Comparison of ENCODE assay signal across 19 cellular contexts in the genomic region with DNA sequence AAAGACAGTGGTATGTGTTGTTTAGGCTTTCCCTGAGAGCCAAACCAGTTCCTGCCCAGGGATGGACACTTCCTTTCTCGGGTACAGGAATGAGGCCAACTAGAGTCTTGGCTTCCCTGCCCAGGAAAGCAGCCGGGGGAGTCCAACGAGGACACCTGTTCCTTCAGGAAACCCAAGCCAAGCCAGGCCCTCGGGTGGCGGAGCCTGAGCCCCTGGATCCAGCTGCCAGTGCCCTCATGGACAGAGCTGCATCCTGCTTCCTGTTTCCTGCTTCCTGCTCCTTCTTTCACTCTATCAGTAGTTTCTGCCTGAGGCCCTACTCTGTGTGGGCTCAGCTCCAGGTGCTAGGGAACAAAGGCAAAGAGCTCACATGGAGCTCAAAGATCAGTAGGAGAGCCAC. TPM values are rescaled to one million over a fixed set of nuclear protein-coding genes. Genes with fewer than 3 reads are reported as not detected.
DNase-seq lines count a peak whose midpoint lies in the region; ATAC-seq, FAIRE-seq and TF ChIP-seq lines count a peak whose summit lies in the region.
"Had no signal": no experiment of that assay in that cellular context is flagged by ENCODE, and none has a peak within 500 bp of the region (broad histone marks: within the 10 kb centered on the region; RNA-seq: fewer than 3 reads in every experiment).

No MANE protein-coding gene starts in this region.

- intact Hi-C loops in Right ventricle myocardium superior (cut with DNase I) = no loop called here
- intact Hi-C loops in activated naive CD4-positive, alpha-beta T cell treated with anti-CD3 and anti-CD28 coated beads for 36 hours (cut with micrococcal nuclease) = no loop called here

- H2BK120ac ChIP-seq in neuronal stem cell (ENCODE audit: low read depth, low read length) = no peak overlapping the region

- H3K36me3 ChIP-seq in MG63 (peaks cover 4% of the 10 kb centered on the region; the same call in 1 of the 2 replicates), neuronal stem cell (replicated peaks in 1 of 2; ENCODE audit: control insufficient read depth in 2 of 2, insufficient read depth in 2 of 2, low read length in 2 of 2) (no peaks in the 10 kb centered on the region)

- ATAC-seq in A549 (no peak), Right ventricle myocardium superior (ENCODE audit: poor library complexity) (no peak)
- ATAC-seq: K562 had no signal

- H3K14ac ChIP-seq in neuronal stem cell (ENCODE audit: low read length) = no peak overlapping the region

- POLR2A ChIA-PET in A549 (lab: Yijun Ruan, JAX) = no interaction called here

- 0 out of 2 replicates have a peak, but pooled peaks have one; percentile 14 for TF ChIP-seq POLR2A in A549 (IDR thresholded peaks at IDR 0.05; ENCODE audit: low read length)

- H3K23ac ChIP-seq in neuronal stem cell (ENCODE audit: low read depth, low read length, poor library complexity) = peak overlapping the region; percentile 21

- H3K27me3 Mint-ChIP-seq in activated naive CD4-positive, alpha-beta T cell treated with anti-CD3 and anti-CD28 coated beads for 36 hours (ENCODE audit: low read depth) = peaks cover 20% of the 10 kb centered on the region

- no peak overlapping the region for H2BK5ac ChIP-seq in neuronal stem cell (ENCODE audit: low read length)

- no peak for TF ChIP-seq RAD21 in A549 (conservative IDR thresholded peaks at IDR 0.05 in 1 of 2, IDR thresholded peaks at IDR 0.05 in 1 of 2)

- no peak overlapping the region for H3K4me2 ChIP-seq in A549
- no peak overlapping the region for H3K4me2 ChIP-seq in neuronal stem cell (ENCODE audit: insufficient read depth, low read length, poor library complexity, severe bottlenecking)
- H3K4me2 ChIP-seq: PC-9 had no signal

- no peak overlapping the region for H3K9ac ChIP-seq in neuronal stem cell (ENCODE audit: low read depth, low read length, poor library complexity)

- CTCF ChIA-PET in A549 (lab: Yijun Ruan, JAX) = interaction anchor here (0.9 to 4.1 kb wide), 4 partner anchors 9 to 285 kb away, joined by 3 to 26 read pairs (median 6); no protein-coding TSS in a partner anchor
- CTCF ChIA-PET in activated naive CD4-positive, alpha-beta T cell treated with anti-CD3 and anti-CD28 coated beads for 36 hours (lab: Charles Lee) = no interaction called here

- no peak overlapping the region for H4K91ac ChIP-seq in neuronal stem cell (ENCODE audit: low read depth, low read length, poor library complexity)

- H3K27me3 ChIP-seq in MG63 (no peaks in the 10 kb centered on the region), neuronal stem cell (ENCODE audit: control insufficient read depth in 3 of 3, insufficient read depth in 3 of 3, low read depth in 1 of 3, low read length in 3 of 3) (peaks cover 0 to 27% (median 0%) of the 10 kb centered on the region in 3 experiments)

- no peak overlapping the region for H3K4me3 Mint-ChIP-seq in activated naive CD4-positive, alpha-beta T cell treated with anti-CD3 and anti-CD28 coated beads for 36 hours
- H3K4me3 Mint-ChIP-seq: CD4-positive, alpha-beta T cell had no signal

- peaks cover 8% of the 10 kb centered on the region for H3K4me1 Mint-ChIP-seq in activated naive CD4-positive, alpha-beta T cell treated with anti-CD3 and anti-CD28 coated beads for 36 hours (ENCODE audit: low read depth)

- FAIRE-seq in A549 (lab: Jason Lieb, UNC) = no peak
- FAIRE-seq: K562 had no signal

- H3K9me3 Mint-ChIP-seq in activated naive CD4-positive, alpha-beta T cell treated with anti-CD3 and anti-CD28 coated beads for 36 hours = no peaks in the 10 kb centered on the region
- H3K9me3 Mint-ChIP-seq: CD4-positive, alpha-beta T cell had no signal

- no peak overlapping the region for H3K27ac Mint-ChIP-seq in activated naive CD4-positive, alpha-beta T cell treated with anti-CD3 and anti-CD28 coated beads for 36 hours
- H3K27ac Mint-ChIP-seq: CD4-positive, alpha-beta T cell had no signal

- no peaks in the 10 kb centered on the region for H3K36me3 Mint-ChIP-seq in activated naive CD4-positive, alpha-beta T cell treated with anti-CD3 and anti-CD28 coated beads for 36 hours (ENCODE audit: low read depth)

- H4K8ac ChIP-seq in neuronal stem cell (ENCODE audit: low read depth, low read length) = no peak overlapping the region

- no peak overlapping the region for H3K4ac ChIP-seq in neuronal stem cell (ENCODE audit: low read length)

- H3K9me3 ChIP-seq in A549 (no peaks in the 10 kb centered on the region), MG63 (no peaks in the 10 kb centered on the region), neuronal stem cell (replicated peaks in 1 of 2; ENCODE audit: control insufficient read depth in 2 of 2, insufficient read depth in 1 of 2, low read depth in 1 of 2, low read length in 2 of 2) (no peaks in the 10 kb centered on the region)

- H2AK5ac ChIP-seq in neuronal stem cell (ENCODE audit: low read depth, low read length) = peak overlapping the region; percentile 51

- no peak overlapping the region for H2AFZ ChIP-seq in neuronal stem cell (ENCODE audit: low read length)
- H2AFZ ChIP-seq: PC-9 had no signal

- no peaks in the 10 kb centered on the region for H3K79me1 ChIP-seq in neuronal stem cell (ENCODE audit: low read depth, low read length)

- H3K27ac ChIP-seq in A549 (no peak overlapping the region), neuronal stem cell (replicated peaks; ENCODE audit: low read length) (no peak overlapping the region)
- H3K27ac ChIP-seq: PC-9 had no signal

- no peak overlapping the region for H2BK12ac ChIP-seq in neuronal stem cell (ENCODE audit: low read length)

- no peak overlapping the region for H3K4me3 ChIP-seq in A549
- H3K4me3 ChIP-seq in MG63 = no peak overlapping the region
- no peak overlapping the region for H3K4me3 ChIP-seq in neuronal stem cell (ENCODE audit: low read length in 2 of 2)
- H3K4me3 ChIP-seq: K562, PC-9 had no signal

- no peak for TF ChIP-seq CTCF in A549 (IDR thresholded peaks at IDR 0.05)

- H3K4me1 ChIP-seq in A549 = peaks cover 7% of the 10 kb centered on the region; the same call in 1 of the 3 replicates
- peaks cover 5 to 8% of the 10 kb centered on the region in 2 donors for H3K4me1 ChIP-seq in neuronal stem cell (ENCODE audit: control insufficient read depth in 2 of 2, insufficient read depth in 1 of 2, low read depth in 1 of 2, low read length in 2 of 2)

- WGBS in A549 (ENCODE audit: missing lambda C conversion rate) = 88% methylated on average over 5 of the region's 5 CpGs
- WGBS in neuronal stem cell (ENCODE audit: extremely low coverage in 2 of 2, insufficient read length in 2 of 2, insufficient replicate concordance in 1 of 2), 2 donors = no CpG with 5 or more reads among the region's 5 CpGs

- no peak overlapping the region for H2BK15ac ChIP-seq in neuronal stem cell (ENCODE audit: low read length)

- TF ChIP-seq EP300 in A549 (IDR thresholded peaks at IDR 0.05) = no peak

- DNase-seq in A549 (ENCODE audit: low read depth in 1 of 2, low spot score in 1 of 2) (no peak), MG63 (peak; percentile 47), dermis blood vessel endothelial cell (peak; percentile 36), neuronal stem cell (ENCODE audit: low spot score) (no peak), Right ventricle myocardium superior (no peak), HUDEP-2 (lab: John Stamatoyannopoulos, UW; ENCODE audit: unreplicated experiment in 76 of 76) (no peak), RPMI8226 (no peak)
- DNase-seq in activated naive CD4-positive, alpha-beta T cell treated with anti-CD3 and anti-CD28 coated beads for 36 hours = no peak
- DNase-seq: AML-193; Calu3; CD4-positive, alpha-beta T cell; DND-41; GF-D8; HCEC 1CT; NCI-H1092 treated with DMSO at 0.1 percent for 48 hours; NCI-H1694 treated with DMSO at 0.1 percent for 48 hours; NCI-H748 treated with DMSO at 0.1 percent for 48 hours; PC-9 had no signal

- peak overlapping the region; percentile 34 for H3K18ac ChIP-seq in neuronal stem cell (ENCODE audit: low read length)

TF ChIP-seq in A549, 52 proteins besides CTCF, POLR2A, EP300 and RAD21 (continues in another document):
- TF ChIP-seq JUNB (IDR thresholded peaks at IDR 0.05) (no peak), POLR2AphosphoS2 (conservative IDR thresholded peaks at IDR 0.05; ENCODE audit: low read length) (no peak), BHLHE40 (IDR thresholded peaks at IDR 0.05; ENCODE audit: low read depth, low read length) (no peak), CBX8 (IDR thresholded peaks at IDR 0.05) (no peak), GATA3 (IDR thresholded peaks at IDR 0.05; ENCODE audit: borderline replicate concordance) (no peak), FOSL2 (IDR thresholded peaks at IDR 0.05) (no peak), FOSL2 (CRISPR knock-in tag; IDR thresholded peaks at IDR 0.05) (no peak), RNF2 (IDR thresholded peaks at IDR 0.05; ENCODE audit: borderline replicate concordance, low read depth) (no peak), RARB (CRISPR knock-in tag; IDR thresholded peaks at IDR 0.05) (no peak), ZNF302 (CRISPR knock-in tag; IDR thresholded peaks at IDR 0.05) (no peak), EHMT2 (IDR thresholded peaks at IDR 0.05; ENCODE audit: low read depth) (no peak), KDM1A (IDR thresholded peaks at IDR 0.05; ENCODE audit: low read depth) (no peak), HOXA7 (CRISPR knock-in tag; IDR thresholded peaks at IDR 0.05) (no peak), CEBPB (IDR thresholded peaks at IDR 0.05) (no peak), RCOR1 (IDR thresholded peaks at IDR 0.05; ENCODE audit: low read depth, low read length) (no peak), SREBF2 (IDR thresholded peaks at IDR 0.05) (no peak)

RNA-seq across cellular contexts. Expression of gene SIRPA, which starts 7.9 kb away (rescaled TPM):
- 12.8 and 18.3 TPM in 2 replicates for polyA plus RNA-seq in A549 (2011; rRNA removed)
- polyA plus RNA-seq in A549 (2012; cell fraction: cytosol; rRNA removed) = 28.5 and 34.4 TPM in 2 replicates
- 31.9 and 32.8 TPM in 2 replicates for polyA plus RNA-seq in A549 (2012; cell fraction: nucleus; rRNA removed)
- 21.2 to 22.0 TPM (median 21.6 TPM) in 3 replicates for polyA plus RNA-seq in A549 (2017; fragmentation: RNase III; extraction: RNeasy Plus Mini Kit Qiagen cat#74134 plus additional on column Dnase treatment)
- polyA minus RNA-seq in A549 (2011; rRNA and poly(A)+ RNA removed) = 11.8 and 14.1 TPM in 2 replicates
- 37.7 and 38.1 TPM in 2 replicates for total RNA-seq in MG63 (2014; rRNA removed; shearing (Covaris generic); ENCODE audit: low replicate concordance)
- total RNA-seq in dermis blood vessel endothelial cell = 35.2 and 55.2 TPM in 2 replicates
- polyA plus RNA-seq in neuronal stem cell (2013, experiment 1 of 2) = 8.4 TPM
- 8.4 TPM for polyA plus RNA-seq in neuronal stem cell (2013, experiment 2 of 2)
- 19.5 TPM for total RNA-seq in Right ventricle myocardium superior
- total RNA-seq in activated naive CD4-positive, alpha-beta T cell treated with anti-CD3 and anti-CD28 coated beads for 36 hours = under 1 TPM; 0.10 to 0.12 TPM

Comparison
In these comparisons a context has a peak if more than half of its experiments do, and no peak if none do; other contexts are left out.
1. DNase-seq: peak in MG63 (single experiment) and dermis blood vessel endothelial cell (single experiment); none in A549 (0 of 2), neuronal stem cell (single experiment), Right ventricle myocardium superior (single experiment), activated naive CD4-positive, alpha-beta T cell treated with anti-CD3 and anti-CD28 coated beads for 36 hours (single experiment), HUDEP-2 (0 of 76) and RPMI8226 (single experiment).
2. RNA of gene SIRPA, which starts 7.9 kb away (total RNA-seq): 37.7 to 38.1 TPM in MG63, 35.2 to 55.2 TPM in dermis blood vessel endothelial cell and 19.5 TPM in Right ventricle myocardium superior (single experiment); 0.10 to 0.12 TPM in activated naive CD4-positive, alpha-beta T cell treated with anti-CD3 and anti-CD28 coated beads for 36 hours; every median in the first group is over 10 times any median in the second.